18 cellular contexts compared by ENCODE assay signal in genomic region chr15:66255293-66255676, GRCh38. TPM values are rescaled to one million over a fixed set of nuclear protein-coding genes. Genes with fewer than 3 reads are reported as not detected.
DNase-seq lines count a peak whose midpoint lies in the region; ATAC-seq, FAIRE-seq and TF ChIP-seq lines count a peak whose summit lies in the region.
"Had no signal": no experiment of that assay in that cellular context is flagged by ENCODE, and none has a peak within 500 bp of the region (broad histone marks: within the 10 kb centered on the region; RNA-seq: fewer than 3 reads in every experiment).

No MANE protein-coding gene starts in this region.

- H2BK120ac ChIP-seq in H1 (replicated peaks; ENCODE audit: low read depth, low read length) = no peak overlapping the region

- dilution Hi-C loops in mammary epithelial cell (cut with HindIII; ENCODE audit: low sequenced_read_pairs) = loop anchor here (5.0 kb wide), 1 partner anchor 68 kb away; no protein-coding TSS in a partner anchor

- no peak overlapping the region for H4K8ac ChIP-seq in H1 (ENCODE audit: extremely low read depth, insufficient read depth, low read length)

- no peak overlapping the region for H3K27ac ChIP-seq in left ventricle myocardium inferior (replicated peaks)
- H3K27ac ChIP-seq in H1 (ENCODE audit: low read depth, low read length) = no peak overlapping the region
- H3K27ac ChIP-seq in mammary epithelial cell (ENCODE audit: insufficient read depth, low read depth, low read length) = no peak overlapping the region
- H3K27ac ChIP-seq: BLaER1 had no signal

- no peaks in the 10 kb centered on the region for H3K9me3 Mint-ChIP-seq in natural killer cell
- H3K9me3 Mint-ChIP-seq: IgD-negative memory B cell had no signal

- peaks cover 54 to 67% of the 10 kb centered on the region in 2 donors for H3K27me3 Mint-ChIP-seq in natural killer cell (ENCODE audit: low read depth in 2 of 2)

- no peak overlapping the region for H3K4me3 ChIP-seq in left ventricle myocardium inferior
- H3K4me3 ChIP-seq in H1 (ENCODE audit: extremely low read depth in 1 of 4, insufficient read depth in 2 of 4, low read depth in 3 of 4, low read length in 4 of 4) = peak overlapping the region in 1 of 4 experiments; percentile 88; a peak in 4 of 8 replicates
- H3K4me3 ChIP-seq in mammary epithelial cell (replicated peaks in 1 of 3; ENCODE audit: insufficient read depth in 1 of 3, low read depth in 2 of 3, low read length in 3 of 3) = no peak overlapping the region
- H3K4me3 ChIP-seq: BLaER1 had no signal

- H3K14ac ChIP-seq in H1 (ENCODE audit: insufficient read length) = no peak overlapping the region

- no peak overlapping the region for H3K18ac ChIP-seq in H1 (ENCODE audit: extremely low read depth, low read length)

- H3K4me2 ChIP-seq in H1 (ENCODE audit: insufficient read depth in 1 of 2, low read depth in 2 of 2, low read length in 2 of 2) = peak overlapping the region; percentile 96 to 100; a peak in 3 of 4 replicates
- H3K4me2 ChIP-seq in mammary epithelial cell (ENCODE audit: insufficient read depth, low read depth, low read length) = no peak overlapping the region
- H3K4me2 ChIP-seq: BLaER1 had no signal

- H3K36me3 Mint-ChIP-seq in natural killer cell = no peaks in the 10 kb centered on the region
- H3K36me3 Mint-ChIP-seq: IgD-negative memory B cell had no signal

- H3K4me3 Mint-ChIP-seq in natural killer cell = peak overlapping the region; percentile 65

- H3K36me3 ChIP-seq in left ventricle myocardium inferior (no peaks in the 10 kb centered on the region), H1 (ENCODE audit: control insufficient read depth in 2 of 4, insufficient read depth in 4 of 4, low read length in 3 of 4) (no peaks in the 10 kb centered on the region), mammary epithelial cell (ENCODE audit: insufficient read depth, low read length) (no peaks in the 10 kb centered on the region)
- H3K36me3 ChIP-seq: BLaER1 had no signal

- CTCF ChIA-PET in H1 (lab: Charles Lee; ENCODE audit: partially characterized antibody) = interaction anchor here (1.0 kb wide), 2 partner anchors 75 to 113 kb away, joined by 3 read pairs; no protein-coding TSS in a partner anchor
- CTCF ChIA-PET in mammary epithelial cell (lab: Charles Lee; ENCODE audit: low non-redundant PET) = no interaction called here

- ATAC-seq in natural killer cell = no peak
- ATAC-seq in GM19324 (IDR thresholded peaks at IDR 0.05; ENCODE audit: low FRiP score, unreplicated experiment) = no peak

- TF ChIP-seq RAD21 in H1 (IDR thresholded peaks at IDR 0.05 in 1 of 2, conservative IDR thresholded peaks at IDR 0.05 in 1 of 2; ENCODE audit: low read depth in 2 of 2, low read length in 2 of 2) = no peak

- FAIRE-seq in H1 (lab: Jason Lieb, UNC) = no peak
- FAIRE-seq: GM12892 had no signal

- DNase-seq in cardiac septum (ENCODE audit: low spot score) (peak; percentile 43), left ventricle myocardium inferior (no peak), H1 (ENCODE audit: low read depth in 1 of 2, low spot score in 2 of 2) (no peak), natural killer cell (no peak), globus pallidus (ENCODE audit: low spot score) (no peak), mammary epithelial cell (no peak)
- DNase-seq in stimulated activated CD4-positive, alpha-beta T cell treated with anti-CD3 and anti-CD28 coated beads, Interleukin-12 subunit alpha, Interleukin-12 subunit beta, amount 100 ng/mL, for 4 hours = no peak
- DNase-seq: 8988T, GF-D8, NCI-H187 treated with DMSO at 0.1 percent for 48 hours, NCI-H446, NCI-H748 treated with DMSO at 0.1 percent for 48 hours, RPMI8226, SIG-M5 had no signal

- no peaks in the 10 kb centered on the region for H3K79me2 ChIP-seq in H1 (ENCODE audit: control insufficient read depth in 1 of 2, insufficient read depth in 2 of 2, low read length in 2 of 2)
- H3K79me2 ChIP-seq in mammary epithelial cell (ENCODE audit: insufficient read depth, low read length) = no peaks in the 10 kb centered on the region

- no TSS peak for BruUV-seq in mammary epithelial cell (replicated peaks; lab: Mats Ljungman, UMichigan)

- peaks cover 96% of the 10 kb centered on the region for H3K27me3 ChIP-seq in left ventricle myocardium inferior (ENCODE audit: low read depth)
- H3K27me3 ChIP-seq in H1 (replicated peaks in 1 of 4; ENCODE audit: control insufficient read depth in 3 of 4, extremely low read depth in 1 of 4, insufficient read depth in 3 of 4, low read length in 3 of 4) = peaks cover 20 to 62% (median 56%) of the 10 kb centered on the region in 4 experiments
- peaks cover 18% of the 10 kb centered on the region for H3K27me3 ChIP-seq in mammary epithelial cell (ENCODE audit: insufficient read depth, low read length)

- no peak overlapping the region for H2BK15ac ChIP-seq in H1 (ENCODE audit: low read length)

- H3K9ac ChIP-seq in H1 (replicated peaks in 1 of 4; ENCODE audit: extremely low read depth in 1 of 4, low read depth in 3 of 4, low read length in 3 of 4) = no peak overlapping the region
- H3K9ac ChIP-seq in mammary epithelial cell (ENCODE audit: insufficient read depth, low read length) = no peak overlapping the region
- H3K9ac ChIP-seq: BLaER1 had no signal

- H3K56ac ChIP-seq in H1 (replicated peaks; ENCODE audit: insufficient read length, low read depth, low read length) = no peak overlapping the region

- H2BK12ac ChIP-seq in H1 (ENCODE audit: low read depth, low read length) = no peak overlapping the region

- H3K23me2 ChIP-seq in H1 (ENCODE audit: low read depth, low read length) = peaks cover 23% of the 10 kb centered on the region

- H4K5ac ChIP-seq in H1 (ENCODE audit: insufficient read length, low read depth, low read length) = no peak overlapping the region

- TF ChIP-seq EP300 in H1 (IDR thresholded peaks at IDR 0.05; ENCODE audit: borderline replicate concordance in 1 of 2, low read depth in 2 of 2, low read length in 2 of 2) = no peak

- intact Hi-C loops in cardiac septum (cut with DNase I) = no loop called here
- intact Hi-C loops in left ventricle myocardium inferior (cut with micrococcal nuclease) = no loop called here
- intact Hi-C loops in natural killer cell (cut with micrococcal nuclease) = no loop called here
- intact Hi-C loops in mammary epithelial cell (cut with micrococcal nuclease) = loop anchor here (1.0 kb wide), 1 partner anchor 13 kb away; no protein-coding TSS in a partner anchor

- no peak overlapping the region for H2BK20ac ChIP-seq in H1 (ENCODE audit: low read length)

- H3K4ac ChIP-seq in H1 (replicated peaks; ENCODE audit: insufficient read length, low read depth, low read length) = no peak overlapping the region

- no peaks in the 10 kb centered on the region for H3K79me1 ChIP-seq in H1 (ENCODE audit: low read depth, low read length)

- WGBS in H1 (ENCODE audit: extremely low coverage in 1 of 2, insufficient coverage in 1 of 2, insufficient read length in 1 of 2, insufficient replicate concordance in 2 of 2, low coverage in 1 of 2, low lambda C conversion rate in 2 of 2, missing lambda C conversion rate in 1 of 2), 2 experiments = 65% methylated on average over 7 of the region's 7 CpGs; no CpG with 5 or more reads in 1 of the 2 experiments
- WGBS in mammary epithelial cell (ENCODE audit: low coverage, missing lambda C conversion rate) = 72% methylated on average over 5 of the region's 7 CpGs

- no peak overlapping the region for H4K91ac ChIP-seq in H1 (replicated peaks; ENCODE audit: insufficient read length, low read length)

- no peak for TF ChIP-seq POLR2A in H1 (IDR thresholded peaks at IDR 0.05; ENCODE audit: control extremely low read depth in 1 of 2, low read depth in 2 of 2, low read length in 2 of 2)

- peaks cover 5 to 20% of the 10 kb centered on the region in 2 donors for H3K4me1 Mint-ChIP-seq in natural killer cell

- H3K27ac Mint-ChIP-seq in natural killer cell = no peak overlapping the region
- H3K27ac Mint-ChIP-seq: IgD-negative memory B cell had no signal

- H2BK5ac ChIP-seq in H1 (ENCODE audit: low read depth, low read length) = no peak overlapping the region

- H3K4me1 ChIP-seq in left ventricle myocardium inferior (peaks cover 32% of the 10 kb centered on the region), H1 (replicated peaks in 1 of 4; ENCODE audit: control insufficient read depth in 3 of 4, insufficient read depth in 4 of 4, low read length in 3 of 4) (peaks cover 7 to 18% (median 9%) of the 10 kb centered on the region in 4 experiments), mammary epithelial cell (ENCODE audit: insufficient read depth, low read length) (peaks cover 12% of the 10 kb centered on the region)

- H4K20me1 ChIP-seq in H1 (replicated peaks in 1 of 2; ENCODE audit: control insufficient read depth in 1 of 2, insufficient read depth in 2 of 2, low read length in 2 of 2) (no peaks in the 10 kb centered on the region), mammary epithelial cell (ENCODE audit: insufficient read depth, low read length) (no peaks in the 10 kb centered on the region)

- TF ChIP-seq CTCF in left ventricle myocardium inferior (IDR thresholded peaks at IDR 0.05; ENCODE audit: borderline replicate concordance) = no peak
- no peak for TF ChIP-seq CTCF in H1 (IDR thresholded peaks at IDR 0.05; ENCODE audit: control extremely low read depth in 1 of 3, insufficient read depth in 1 of 3, low read depth in 1 of 3, low read length in 3 of 3)
- TF ChIP-seq CTCF in natural killer cell (IDR thresholded peaks at IDR 0.05) = no peak
- TF ChIP-seq CTCF in mammary epithelial cell (conservative IDR thresholded peaks at IDR 0.05 in 1 of 2, IDR thresholded peaks at IDR 0.05 in 1 of 2; ENCODE audit: extremely low read depth in 1 of 2, insufficient read depth in 1 of 2, low read depth in 1 of 2, low read length in 2 of 2) = no peak

- H2AFZ ChIP-seq in H1 (ENCODE audit: low read length) (no peak overlapping the region), mammary epithelial cell (ENCODE audit: low read depth, low read length) (no peak overlapping the region)

- POLR2A ChIA-PET in H1 (lab: Charles Lee; ENCODE audit: partially characterized antibody) = interaction anchor here (1.5 to 1.7 kb wide), 2 partner anchors 9 to 15 kb away, joined by 3 to 4 read pairs; no protein-coding TSS in a partner anchor

- H3K9me3 ChIP-seq in left ventricle myocardium inferior (replicated peaks) (no peaks in the 10 kb centered on the region), H1 (ENCODE audit: insufficient read depth in 2 of 2, low read depth in 1 of 2, low read length in 1 of 2) (no peaks in the 10 kb centered on the region), mammary epithelial cell (replicated peaks; ENCODE audit: insufficient read depth, low read length) (no peaks in the 10 kb centered on the region)
- H3K9me3 ChIP-seq: BLaER1 had no signal

- no peak overlapping the region for H3K23ac ChIP-seq in H1 (ENCODE audit: insufficient read length)

- in situ Hi-C loops in mammary epithelial cell (cut with MboI; ENCODE audit: low sequenced_read_pairs in 2 of 2) = no loop called here

- no peak overlapping the region for H2AK5ac ChIP-seq in H1 (ENCODE audit: low read depth, low read length)

RNA-seq across cellular contexts. Expression of gene MEGF11, which starts 1.7 kb away (rescaled TPM):
- total RNA-seq in cardiac septum (not detected), left ventricle myocardium inferior (not detected), natural killer cell (not detected), mammary epithelial cell (not detected)
- total RNA-seq in H1 (2021; fragmentation: NEBNext Ultra II Directional; extraction: Animal tissue kit (Norgen Biotek cat#: 25700)) = 3.5 and 4.4 TPM in 2 replicates
- polyA plus RNA-seq in H1 (2011; rRNA removed) (4.8 and 5.9 TPM in 2 replicates), mammary epithelial cell (0.15 TPM)
- polyA plus RNA-seq in H1 (2011; cell fraction: cytosol; rRNA removed) = 4.7 TPM
- 15.8 TPM for polyA plus RNA-seq in H1 (2011; cell fraction: nucleus; rRNA removed)
- polyA plus RNA-seq in H1 (2012, experiment 1 of 2) = 3.2 to 5.2 TPM (median 4.3 TPM) in 4 replicates
- polyA plus RNA-seq in H1 (2012, experiment 2 of 2) = 5.6 TPM
- polyA plus RNA-seq in H1 (2013, experiment 1 of 2) = 1.7 TPM
- polyA plus RNA-seq in H1 (2013, experiment 2 of 2) = 1.7 TPM
- polyA minus RNA-seq in H1 (2011; rRNA and poly(A)+ RNA removed) = 7.0 and 10.2 TPM in 2 replicates
- polyA minus RNA-seq in H1 (2011; cell fraction: cytosol; rRNA and poly(A)+ RNA removed) = 6.5 TPM
- polyA minus RNA-seq in H1 (2011; cell fraction: nucleus; rRNA and poly(A)+ RNA removed) = 12.2 TPM
- polyA minus RNA-seq in mammary epithelial cell = not detected

RNA-seq across cellular contexts. Expression of gene DIS3L, which starts 38.1 kb away (rescaled TPM):
- total RNA-seq in cardiac septum (30.9 TPM), left ventricle myocardium inferior (36.6 TPM), natural killer cell (10 to 100 TPM; 21.9 to 30.6 (median 28.3) TPM), mammary epithelial cell (10 to 100 TPM; 17.7 to 22.1 TPM)
- total RNA-seq in H1 (2021; fragmentation: NEBNext Ultra II Directional; extraction: Animal tissue kit (Norgen Biotek cat#: 25700)) = 25.0 and 31.2 TPM in 2 replicates
- polyA plus RNA-seq in H1 (2011; rRNA removed) (5.5 and 8.7 TPM in 2 replicates), mammary epithelial cell (6.9 TPM)
- 9.7 TPM for polyA plus RNA-seq in H1 (2011; cell fraction: cytosol; rRNA removed)
- polyA plus RNA-seq in H1 (2011; cell fraction: nucleus; rRNA removed) = 7.1 TPM
- 16.9 to 26.9 TPM (median 19.2 TPM) in 4 replicates for polyA plus RNA-seq in H1 (2012, experiment 1 of 2)
- 2.1 TPM for polyA plus RNA-seq in H1 (2012, experiment 2 of 2)
- 11.0 TPM for polyA plus RNA-seq in H1 (2013, experiment 1 of 2)
- polyA plus RNA-seq in H1 (2013, experiment 2 of 2) = 10.8 TPM
- polyA minus RNA-seq in H1 (2011; rRNA and poly(A)+ RNA removed) = 24.3 and 26.7 TPM in 2 replicates
- polyA minus RNA-seq in H1 (2011; cell fraction: cytosol; rRNA and poly(A)+ RNA removed) = 14.0 TPM
- polyA minus RNA-seq in H1 (2011; cell fraction: nucleus; rRNA and poly(A)+ RNA removed) = 15.7 TPM
- 33.5 TPM for polyA minus RNA-seq in mammary epithelial cell
